ENCODE assay signal across 2 cellular contexts in genomic region chr9:34566972-34567371, GRCh38.
TF ChIP-seq lines count a peak whose summit lies in the region.

No MANE protein-coding gene starts in this region.

TF ChIP-seq in SK-N-SH, 30 proteins besides CTCF, POLR2A, EP300 and RAD21:
- TF ChIP-seq GATA2 (CRISPR knock-in tag; IDR thresholded peaks at IDR 0.05) (peak; percentile 79), IRF3 (IDR thresholded peaks at IDR 0.05; ENCODE audit: low read depth, low read length) (no peak), RXRA (IDR thresholded peaks at IDR 0.05; ENCODE audit: borderline replicate concordance, low read depth) (no peak), RFX5 (IDR thresholded peaks at IDR 0.05; ENCODE audit: low read length) (no peak), CHD2 (IDR thresholded peaks at IDR 0.05; ENCODE audit: low read length, partially characterized antibody) (peak; percentile 66), MXI1 (IDR thresholded peaks at IDR 0.05; ENCODE audit: low read depth, low read length) (peak; percentile 75), FOXJ3 (CRISPR knock-in tag; IDR thresholded peaks at IDR 0.05) (peak; percentile 73)

TF ChIP-seq in GM23338, 12 proteins besides CTCF, POLR2A, EP300 and RAD21:
- TF ChIP-seq EZH2 (IDR thresholded peaks at IDR 0.05; ENCODE audit: low read depth, unreplicated experiment) = no peak
- TF ChIP-seq ZNF462 (CRISPR knock-in tag; IDR thresholded peaks at IDR 0.05) = no peak
